In the genomic region with DNA sequence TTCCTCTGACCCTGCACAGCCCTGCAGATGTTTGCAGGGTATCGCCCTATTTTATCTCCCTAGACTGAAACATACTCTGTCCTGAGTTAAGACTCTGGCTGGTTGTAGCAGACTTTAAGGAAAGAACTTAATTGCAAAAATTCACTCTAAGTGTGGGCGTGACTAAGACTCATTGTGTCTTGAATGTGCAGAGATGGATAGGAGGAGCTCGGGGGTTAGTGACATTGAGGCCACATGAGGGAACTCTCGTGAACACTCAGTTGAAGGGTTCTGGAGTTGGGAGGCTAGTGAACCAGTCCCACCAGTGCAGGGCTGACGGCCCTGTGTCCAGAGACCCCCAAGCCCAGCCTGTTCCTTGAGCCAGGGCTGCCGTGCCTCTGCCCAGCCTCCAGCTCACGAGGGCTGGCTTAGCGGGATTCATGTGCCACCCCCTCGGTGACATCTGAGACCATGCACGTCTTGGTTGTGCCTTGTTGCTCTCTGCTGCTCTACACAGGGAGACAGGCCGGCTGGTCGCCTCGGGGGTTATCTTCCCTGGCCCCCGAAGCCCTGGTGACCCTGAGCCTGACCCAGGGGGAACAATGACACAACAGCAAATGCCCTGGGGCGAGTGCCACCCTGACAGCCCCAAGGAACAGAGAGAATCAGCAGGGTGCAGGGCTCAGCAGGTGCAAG, we compare ENCODE assay signal across 1 cellular context.
TF ChIP-seq lines count a peak whose summit lies in the region.

No MANE protein-coding gene starts in this region.

TF ChIP-seq in HEK293, 187 proteins besides CTCF, POLR2A, EP300 and RAD21 (continued from another document):
- TF ChIP-seq, protein P1, sequence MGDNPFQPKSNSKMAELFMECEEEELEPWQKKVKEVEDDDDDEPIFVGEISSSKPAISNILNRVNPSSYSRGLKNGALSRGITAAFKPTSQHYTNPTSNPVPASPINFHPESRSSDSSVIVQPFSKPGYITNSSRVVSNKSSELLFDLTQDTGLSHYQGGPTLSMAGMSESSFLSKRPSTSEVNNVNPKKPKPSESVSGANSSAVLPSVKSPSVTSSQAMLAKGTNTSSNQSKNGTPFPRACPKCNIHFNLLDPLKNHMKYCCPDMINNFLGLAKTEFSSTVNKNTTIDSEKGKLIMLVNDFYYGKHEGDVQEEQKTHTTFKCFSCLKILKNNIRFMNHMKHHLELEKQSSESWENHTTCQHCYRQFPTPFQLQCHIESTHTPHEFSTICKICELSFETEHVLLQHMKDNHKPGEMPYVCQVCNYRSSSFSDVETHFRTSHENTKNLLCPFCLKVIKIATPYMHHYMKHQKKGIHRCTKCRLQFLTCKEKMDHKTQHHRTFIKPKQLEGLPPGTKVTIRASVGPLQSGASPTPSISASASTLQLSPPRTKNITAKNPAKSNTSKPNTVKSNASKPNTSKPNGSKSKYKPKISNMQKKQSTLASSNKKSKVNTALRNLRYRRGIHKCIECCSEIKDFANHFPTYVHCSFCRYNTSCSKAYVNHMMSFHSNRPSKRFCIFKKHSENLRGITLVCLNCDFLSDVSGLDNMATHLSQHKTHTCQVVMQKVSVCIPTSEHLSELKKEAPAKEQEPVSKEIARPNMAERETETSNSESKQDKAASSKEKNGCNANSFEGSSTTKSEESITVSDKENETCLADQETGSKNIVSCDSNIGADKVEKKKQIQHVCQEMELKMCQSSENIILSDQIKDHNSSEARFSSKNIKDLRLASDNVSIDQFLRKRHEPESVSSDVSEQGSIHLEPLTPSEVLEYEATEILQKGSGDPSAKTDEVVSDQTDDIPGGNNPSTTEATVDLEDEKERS (tag by site-specific recombination; IDR thresholded peaks at IDR 0.05), result no peak
- TF ChIP-seq EGR2 (tag by site-specific recombination; IDR thresholded peaks at IDR 0.05; ENCODE audit: low read depth) (peak; percentile 5; the same call in 1 of the 2 replicates), ZBTB21 (tag by site-specific recombination; IDR thresholded peaks at IDR 0.05) (no peak), ZFHX2 (tag by site-specific recombination; conservative IDR thresholded peaks at IDR 0.05) (peak; percentile 45)
